ENCODE assay signal across 8 cellular contexts in genomic region chr12:12613334-12613733, GRCh38. TPM values are rescaled to one million over a fixed set of nuclear protein-coding genes. Genes with fewer than 3 reads are reported as not detected.
DNase-seq lines count a peak whose midpoint lies in the region; ATAC-seq and TF ChIP-seq lines count a peak whose summit lies in the region.

No MANE protein-coding gene starts in this region.

- no peak for TF ChIP-seq EP300 in neural cell (conservative IDR thresholded peaks at IDR 0.05; ENCODE audit: poor library complexity, severe bottlenecking)

- peaks cover 29% of the 10 kb centered on the region for H3K4me1 ChIP-seq in Karpas-422 (ENCODE audit: low read length)

- no peak overlapping the region for H3K27ac ChIP-seq in CD4-positive, alpha-beta T cell (ENCODE audit: low read depth, low read length)
- no peak overlapping the region for H3K27ac ChIP-seq in Karpas-422 (ENCODE audit: low read length)
- peak overlapping the region; percentile 36 for H3K27ac ChIP-seq in caudate nucleus (ENCODE audit: low read depth, low read length)
- H3K27ac ChIP-seq in neural cell (ENCODE audit: low read length), result no peak overlapping the region

- no peak for TF ChIP-seq RAD21 in neural cell (conservative IDR thresholded peaks at IDR 0.05)

- H3K9me3 Mint-ChIP-seq in CD4-positive, alpha-beta T cell, result no peaks in the 10 kb centered on the region

- no peak for TF ChIP-seq CTCF in CD4-positive, alpha-beta T cell (IDR thresholded peaks at IDR 0.05)
- no peak for TF ChIP-seq CTCF in neural cell (IDR thresholded peaks at IDR 0.05; ENCODE audit: poor library complexity, severe bottlenecking)

- H3F3A ChIP-seq in neural cell (ENCODE audit: insufficient read depth, low read length, poor library complexity, severe bottlenecking), result peaks cover 4% of the 10 kb centered on the region

- intact Hi-C loops in CD4-positive, alpha-beta T cell (cut with DNase I, micrococcal nuclease), result loop anchor here (2.0 to 5.0 kb wide), 5 partner anchors 49 to 256 kb away; partner anchors contain the start of genes BORCS5 (in 2 of the 2) and DUSP16 (in 1 of the 2)

- H3K4me2 ChIP-seq in Karpas-422 (ENCODE audit: low read depth, low read length, poor library complexity, severe bottlenecking) (peak overlapping the region; percentile 78), neural cell (ENCODE audit: low read length) (no peak overlapping the region)

- H3K36me3 ChIP-seq in Karpas-422 (ENCODE audit: insufficient read depth, low read length) (no peaks in the 10 kb centered on the region), neural cell (ENCODE audit: insufficient read depth, low read length) (no peaks in the 10 kb centered on the region)

- no peaks in the 10 kb centered on the region for H3K9me3 ChIP-seq in CD4-positive, alpha-beta T cell (ENCODE audit: control insufficient read depth, low read length)
- H3K9me3 ChIP-seq in Karpas-422 (ENCODE audit: low read length), result no peaks in the 10 kb centered on the region
- H3K9me3 ChIP-seq in neural cell (ENCODE audit: low read length), result no peaks in the 10 kb centered on the region

- H3K4me3 ChIP-seq in Karpas-422 (ENCODE audit: low read length), result 0 out of 2 replicates have a peak overlapping the region, but pooled peaks have one; percentile 1
- H3K4me3 ChIP-seq in neural cell (ENCODE audit: low read length), result peak overlapping the region; percentile 95

- DNase-seq in CD4-positive, alpha-beta T cell, result no peak
- no peak for DNase-seq in Karpas-422
- no peak for DNase-seq in caudate nucleus (lab: John Stamatoyannopoulos, UW)
- no peak for DNase-seq in stimulated activated naive CD4-positive, alpha-beta T cell treated with Interleukin-2 at 50 U/mL for 16 hours (lab: John Stamatoyannopoulos, UW)
- no peak for DNase-seq in HUDEP-2 (lab: John Stamatoyannopoulos, UW; ENCODE audit: unreplicated experiment in 76 of 76)

- H3K4me1 Mint-ChIP-seq in CD4-positive, alpha-beta T cell (ENCODE audit: low read depth), result peaks cover 70% of the 10 kb centered on the region

- CTCF ChIA-PET in CD4-positive, alpha-beta T cell (lab: Charles Lee), result no interaction called here

- ATAC-seq in CD4-positive, alpha-beta T cell (ENCODE audit: poor library complexity), result no peak
- ATAC-seq in HG03045 (IDR thresholded peaks at IDR 0.05; ENCODE audit: unreplicated experiment) (no peak), HG03378 (IDR thresholded peaks at IDR 0.05; ENCODE audit: unreplicated experiment) (no peak)

- POLR2A ChIA-PET in CD4-positive, alpha-beta T cell (lab: Charles Lee), result interaction anchor here (1.0 to 4.3 kb wide), 10 partner anchors 10 to 256 kb away, joined by 3 to 34 read pairs (median 12); partner anchors contain the start of genes BORCS5 and DUSP16

- peak overlapping the region; percentile 98 for H3K27ac Mint-ChIP-seq in CD4-positive, alpha-beta T cell

- H3K79me2 ChIP-seq in Karpas-422 (ENCODE audit: low read length) (peaks cover 9% of the 10 kb centered on the region; the same call in 1 of the 2 replicates), neural cell (replicated peaks; ENCODE audit: insufficient read depth, low read length) (peaks cover 16% of the 10 kb centered on the region)

- H3K9ac ChIP-seq in Karpas-422 (ENCODE audit: low read length) (no peak overlapping the region), neural cell (ENCODE audit: low read length) (no peak overlapping the region)

- H3K9me2 ChIP-seq in Karpas-422 (replicated peaks; ENCODE audit: insufficient read depth, low read length) (no peaks in the 10 kb centered on the region), neural cell (ENCODE audit: insufficient read depth, low read length) (no peaks in the 10 kb centered on the region)

- no peaks in the 10 kb centered on the region for H4K20me1 ChIP-seq in Karpas-422 (ENCODE audit: insufficient read depth, low read depth, low read length)
- no peaks in the 10 kb centered on the region for H4K20me1 ChIP-seq in neural cell (ENCODE audit: insufficient read depth)

- peaks cover 46% of the 10 kb centered on the region for H3K36me3 Mint-ChIP-seq in CD4-positive, alpha-beta T cell (ENCODE audit: low read depth)

- H3K27me3 Mint-ChIP-seq in CD4-positive, alpha-beta T cell, result no peaks in the 10 kb centered on the region

- H2AFZ ChIP-seq in Karpas-422 (ENCODE audit: low read length), result no peak overlapping the region
- H2AFZ ChIP-seq in neural cell (ENCODE audit: low read depth, low read length), result no peak overlapping the region

- peak overlapping the region; percentile 91 for H3K4me3 Mint-ChIP-seq in CD4-positive, alpha-beta T cell

- H3K27me3 ChIP-seq in CD4-positive, alpha-beta T cell (ENCODE audit: control insufficient read depth, insufficient read depth, low read length), result no peaks in the 10 kb centered on the region
- H3K27me3 ChIP-seq in Karpas-422 (ENCODE audit: low read length), result no peaks in the 10 kb centered on the region
- no peaks in the 10 kb centered on the region for H3K27me3 ChIP-seq in neural cell (ENCODE audit: insufficient read depth, low read depth, low read length)

TF ChIP-seq in neural cell, 6 proteins besides CTCF, POLR2A, EP300 and RAD21:
- TF ChIP-seq EZH2 (IDR thresholded peaks at IDR 0.05; ENCODE audit: borderline replicate concordance, insufficient read depth, low read length, poor library complexity, severe bottlenecking), result no peak
- no peak for TF ChIP-seq TAF1 (IDR thresholded peaks at IDR 0.05; ENCODE audit: low read depth)
- TF ChIP-seq SMC3 (conservative IDR thresholded peaks at IDR 0.05; ENCODE audit: poor library complexity), result no peak
- no peak for TF ChIP-seq REST (IDR thresholded peaks at IDR 0.05; ENCODE audit: borderline replicate concordance)
- no peak for TF ChIP-seq POLR2AphosphoS5 (IDR thresholded peaks at IDR 0.05)
TF ChIP-seq in neural cell: peak in this region for 0.

RNA-seq across cellular contexts. Expression of gene CREBL2, which starts 1.7 kb away (rescaled TPM):
- total RNA-seq in CD4-positive, alpha-beta T cell, result 10 to 100 TPM in 1 of 2 experiments, 1 to 10 TPM in 1; 9.5 to 12.6 TPM
- 14.1 and 19.3 TPM in 2 replicates for total RNA-seq in Karpas-422 (2014; rRNA removed; shearing (Covaris generic); ENCODE audit: low replicate concordance)
- polyA plus RNA-seq in neural cell, result 27.5 and 29.9 TPM in 2 replicates
- 40.2 and 44.1 TPM in 2 replicates for polyA minus RNA-seq in neural cell

RNA-seq across cellular contexts. Expression of gene DUSP16, which starts 50.7 kb away (rescaled TPM):
- 10 to 100 TPM; 33.3 to 35.6 TPM for total RNA-seq in CD4-positive, alpha-beta T cell
- 0.25 and 1.8 TPM in 2 replicates for total RNA-seq in Karpas-422 (2014; rRNA removed; shearing (Covaris generic); ENCODE audit: low replicate concordance)
- polyA plus RNA-seq in neural cell, result 39.5 and 42.5 TPM in 2 replicates
- 83.1 and 88.1 TPM in 2 replicates for polyA minus RNA-seq in neural cell

Comparison
In these comparisons a context has a peak if more than half of its experiments do, and no peak if none do; other contexts are left out.
1. RNA of gene DUSP16, which starts 50.7 kb away (total RNA-seq): 33.3 to 35.6 TPM in CD4-positive, alpha-beta T cell; 0.25 to 1.8 TPM in Karpas-422; every median in the first group is over 10 times any median in the second.